In the genomic region with DNA sequence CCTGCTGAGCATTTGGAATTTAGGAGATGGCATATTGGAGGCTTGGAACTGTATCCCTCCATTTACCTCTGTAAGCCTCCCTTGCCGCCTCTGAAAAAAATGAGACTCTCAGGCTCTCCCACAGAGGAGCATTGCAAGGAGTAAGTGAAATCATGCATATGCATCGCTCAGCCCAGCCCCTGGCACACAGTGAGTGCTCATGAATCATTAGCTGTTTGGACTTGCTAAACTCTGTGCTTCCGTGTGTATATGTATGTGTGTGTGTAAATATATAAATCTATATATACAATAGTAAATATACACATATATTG, we compare ENCODE assay signal across 26 cellular contexts. TPM values are rescaled to one million over a fixed set of nuclear protein-coding genes. Genes with fewer than 3 reads are reported as not detected.
A peak's percentile ranks its signal among the peaks of the same experiment; 100 is the strongest.
DNase-seq lines count a peak whose midpoint lies in the region; ATAC-seq and TF ChIP-seq lines count a peak whose summit lies in the region.
"Had no signal": no experiment of that assay in that cellular context is flagged by ENCODE, and none has a peak within 500 bp of the region (broad histone marks: within the 10 kb centered on the region; RNA-seq: fewer than 3 reads in every experiment).

No MANE protein-coding gene starts in this region.

- H2AK5ac ChIP-seq in IMR-90 (ENCODE audit: low read depth, low read length) = no peak overlapping the region

- H3K9ac ChIP-seq in IMR-90 (ENCODE audit: low read depth, low read length) = no peak overlapping the region
- H3K9ac ChIP-seq in endodermal cell (ENCODE audit: extremely low read depth, low read length, poor library complexity, severe bottlenecking) = no peak overlapping the region
- H3K9ac ChIP-seq: BLaER1, SK-N-SH had no signal

- ATAC-seq in IMR-90 (ENCODE audit: low read depth) = peak; percentile 37; the same call in 1 of the 2 replicates
- ATAC-seq in GM19395 (IDR thresholded peaks at IDR 0.05; ENCODE audit: unreplicated experiment) = no peak
- ATAC-seq in HG02840 (IDR thresholded peaks at IDR 0.05; ENCODE audit: low FRiP score, unreplicated experiment) = no peak
- ATAC-seq in HG03469 (IDR thresholded peaks at IDR 0.05; ENCODE audit: unreplicated experiment) = no peak
- ATAC-seq: A549; CD8-positive, alpha-beta T cell; K562 had no signal

- no peak overlapping the region for H2BK5ac ChIP-seq in IMR-90 (ENCODE audit: low read depth, low read length, poor library complexity, severe bottlenecking)

- no peak overlapping the region for H3K4ac ChIP-seq in IMR-90 (ENCODE audit: low read depth, low read length)

- H2BK15ac ChIP-seq in IMR-90 (ENCODE audit: low read depth, low read length) = no peak overlapping the region

- in situ Hi-C loops in IMR-90 (cut with MboI; ENCODE audit: low sequenced_read_pairs) = no loop called here

- intact Hi-C loops in IMR-90 (cut with micrococcal nuclease) = no loop called here
- intact Hi-C loops in thyroid gland (cut with DNase I) = no loop called here

- no TSS peak for BruUV-seq in IMR-90 (replicated peaks; lab: Mats Ljungman, UMichigan)

- dilution Hi-C loops in IMR-90 (cut with HindIII; ENCODE audit: low sequenced_read_pairs, unreplicated experiment) = no loop called here

- H3K27me3 Mint-ChIP-seq in endodermal cell (ENCODE audit: insufficient read depth) = peaks cover 79% of the 10 kb centered on the region

- no peak overlapping the region for H3K14ac ChIP-seq in IMR-90 (replicated peaks; ENCODE audit: low read depth, low read length)

- H3K27ac ChIP-seq in IMR-90 (ENCODE audit: insufficient read depth, low read length) (no peak overlapping the region), endodermal cell (ENCODE audit: low read depth, low read length) (no peak overlapping the region), thyroid gland (peak overlapping the region; percentile 97 to 99 (median 99))
- H3K27ac ChIP-seq: A549, BLaER1 had no signal

- H2BK120ac ChIP-seq in IMR-90 (ENCODE audit: low read depth, low read length) = no peak overlapping the region

- TF ChIP-seq RAD21 in IMR-90 (IDR thresholded peaks at IDR 0.05; ENCODE audit: low read length) = no peak

- no peak overlapping the region for H3K56ac ChIP-seq in IMR-90 (ENCODE audit: extremely low read depth, insufficient read depth, low read length)

- H3K27ac Mint-ChIP-seq in endodermal cell = no peak overlapping the region
- H3K27ac Mint-ChIP-seq: CD8-positive, alpha-beta T cell; HFFc6 had no signal

- no peaks in the 10 kb centered on the region for H3K9me1 ChIP-seq in IMR-90 (ENCODE audit: insufficient read depth, low read length)

- no peaks in the 10 kb centered on the region for H4K20me1 ChIP-seq in IMR-90 (ENCODE audit: insufficient read depth, low read length)

- no peak overlapping the region for H3K23ac ChIP-seq in IMR-90 (ENCODE audit: low read depth, low read length)

- no peaks in the 10 kb centered on the region for H3K9me3 ChIP-seq in IMR-90 (ENCODE audit: control insufficient read depth, insufficient read depth, low read length)
- H3K9me3 ChIP-seq in endodermal cell (ENCODE audit: control insufficient read depth, low read length) = no peaks in the 10 kb centered on the region
- H3K9me3 ChIP-seq in thyroid gland = no peaks in the 10 kb centered on the region
- H3K9me3 ChIP-seq: A549, SK-N-SH had no signal

- no CpG with 5 or more reads among the region's 3 CpGs for WGBS in IMR-90 (ENCODE audit: extremely low coverage in 2 of 2, insufficient read length in 1 of 2), 2 experiments
- 14% methylated on average over 2 of the region's 3 CpGs; no CpG with 5 or more reads in 1 of the 2 experiments for WGBS in endodermal cell (ENCODE audit: insufficient coverage in 1 of 2, insufficient read length in 1 of 2), 2 experiments
- WGBS in thyroid gland, 2 donors = 22 to 36% methylated on average over 3 of the region's 3 CpGs

- peak overlapping the region; percentile 51 for H3K4me3 Mint-ChIP-seq in endodermal cell
- H3K4me3 Mint-ChIP-seq: CD8-positive, alpha-beta T cell; HFFc6 had no signal

- no peak for DNase-seq in IMR-90
- DNase-seq in endodermal cell = peak; percentile 66
- DNase-seq in kidney tubule cell (ENCODE audit: low spot score) = peak; percentile 13
- peak; percentile 54 to 55 for DNase-seq in thyroid gland
- DNase-seq: Calu3; CD8-positive, alpha-beta T cell; DMS53; EL; H7; HFFc6; MV-4-11; NCI-H1417; NCI-H187; NCI-H2107; NCI-H2227 treated with DMSO at 0.1 percent for 48 hours; NCI-H510A treated with DMSO at 0.1 percent for 48 hours; NCI-H774; SHP77 treated with DMSO at 0.1 percent for 48 hours; SK-N-SH had no signal

- H4K5ac ChIP-seq in IMR-90 (ENCODE audit: low read depth, low read length) = no peak overlapping the region

- no peak overlapping the region for H4K8ac ChIP-seq in IMR-90 (ENCODE audit: low read depth in 2 of 2, low read length in 2 of 2)

- no peak overlapping the region for H3K4me3 ChIP-seq in IMR-90 (ENCODE audit: insufficient read depth, low read depth, low read length)
- H3K4me3 ChIP-seq in endodermal cell (ENCODE audit: low read length) = no peak overlapping the region
- H3K4me3 ChIP-seq in thyroid gland (replicated peaks in 1 of 3) = no peak overlapping the region
- H3K4me3 ChIP-seq: A549, K562 had no signal

- POLR2A ChIA-PET in IMR-90 (lab: Charles Lee; ENCODE audit: unreplicated experiment) = no interaction called here

- H3K27me3 ChIP-seq in IMR-90 (ENCODE audit: control insufficient read depth, insufficient read depth, low read length) (peaks cover 9% of the 10 kb centered on the region), endodermal cell (ENCODE audit: control insufficient read depth, insufficient read depth, low read length, poor library complexity, severe bottlenecking) (peaks cover 81% of the 10 kb centered on the region), thyroid gland (no peaks in the 10 kb centered on the region)

- H3K9me3 Mint-ChIP-seq in endodermal cell = no peaks in the 10 kb centered on the region
- H3K9me3 Mint-ChIP-seq: CD8-positive, alpha-beta T cell; HFFc6 had no signal

- peaks cover 66% of the 10 kb centered on the region for H3K4me1 Mint-ChIP-seq in endodermal cell

- no peak overlapping the region for H2BK20ac ChIP-seq in IMR-90 (ENCODE audit: low read depth, low read length)

- no peak for TF ChIP-seq CTCF in IMR-90 (conservative IDR thresholded peaks at IDR 0.05; ENCODE audit: low read depth, low read length)
- no peak for TF ChIP-seq CTCF in endodermal cell (conservative IDR thresholded peaks at IDR 0.05)
- TF ChIP-seq CTCF in thyroid gland (IDR thresholded peaks at IDR 0.05) = no peak

- H2AFZ ChIP-seq in IMR-90 (replicated peaks; ENCODE audit: low read length, poor library complexity) = no peak overlapping the region

- no peak overlapping the region for H3K18ac ChIP-seq in IMR-90 (ENCODE audit: low read depth, low read length)

- TF ChIP-seq POLR2A in IMR-90 (IDR thresholded peaks at IDR 0.05; ENCODE audit: low read depth, low read length) = no peak
- peak in 1 of 2 donors; percentile 41 for TF ChIP-seq POLR2A in thyroid gland (IDR thresholded peaks at IDR 0.05)

- H3K36me3 ChIP-seq in IMR-90 (ENCODE audit: control insufficient read depth, insufficient read depth, low read length) (no peaks in the 10 kb centered on the region), endodermal cell (ENCODE audit: control insufficient read depth, insufficient read depth, low read length) (no peaks in the 10 kb centered on the region), thyroid gland (no peaks in the 10 kb centered on the region)
- H3K36me3 ChIP-seq: BLaER1 had no signal

- peaks cover 12% of the 10 kb centered on the region for H3K4me1 ChIP-seq in IMR-90 (ENCODE audit: control insufficient read depth, insufficient read depth, low read length)
- H3K4me1 ChIP-seq in endodermal cell (ENCODE audit: control insufficient read depth, insufficient read depth, low read length) = peaks cover 14% of the 10 kb centered on the region
- peaks cover 36 to 52% of the 10 kb centered on the region in 2 donors for H3K4me1 ChIP-seq in thyroid gland

- no peaks in the 10 kb centered on the region for H3K36me3 Mint-ChIP-seq in endodermal cell (ENCODE audit: low read depth)
- H3K36me3 Mint-ChIP-seq: CD8-positive, alpha-beta T cell had no signal

- H2AK9ac ChIP-seq in IMR-90 (replicated peaks; ENCODE audit: low read depth, low read length, poor library complexity) = no peak overlapping the region

- H3K79me1 ChIP-seq in IMR-90 (ENCODE audit: low read depth in 1 of 2, low read length in 2 of 2) = no peaks in the 10 kb centered on the region

- no peak overlapping the region for H4K91ac ChIP-seq in IMR-90 (ENCODE audit: insufficient read depth, low read depth, low read length)

- CTCF ChIA-PET in IMR-90 (lab: Yijun Ruan, JAX) = no interaction called here

- no peak overlapping the region for H3K4me2 ChIP-seq in IMR-90 (ENCODE audit: low read depth, low read length)
- H3K4me2 ChIP-seq: A549, SK-N-SH had no signal

TF ChIP-seq in IMR-90, 13 proteins besides CTCF, POLR2A, EP300 and RAD21 (continues in another document):
- TF ChIP-seq FOS (IDR thresholded peaks at IDR 0.05; ENCODE audit: low read depth, low read length) = no peak
- no peak for TF ChIP-seq MAZ (IDR thresholded peaks at IDR 0.05; ENCODE audit: borderline replicate concordance, low read depth, low read length)
- TF ChIP-seq BHLHE40 (IDR thresholded peaks at IDR 0.05; ENCODE audit: low read depth, low read length) = no peak
- TF ChIP-seq, protein P1, sequence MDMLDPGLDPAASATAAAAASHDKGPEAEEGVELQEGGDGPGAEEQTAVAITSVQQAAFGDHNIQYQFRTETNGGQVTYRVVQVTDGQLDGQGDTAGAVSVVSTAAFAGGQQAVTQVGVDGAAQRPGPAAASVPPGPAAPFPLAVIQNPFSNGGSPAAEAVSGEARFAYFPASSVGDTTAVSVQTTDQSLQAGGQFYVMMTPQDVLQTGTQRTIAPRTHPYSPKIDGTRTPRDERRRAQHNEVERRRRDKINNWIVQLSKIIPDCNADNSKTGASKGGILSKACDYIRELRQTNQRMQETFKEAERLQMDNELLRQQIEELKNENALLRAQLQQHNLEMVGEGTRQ (IDR thresholded peaks at IDR 0.05; ENCODE audit: low read depth, low read length) = no peak
- TF ChIP-seq NFE2L2 (IDR thresholded peaks at IDR 0.05; ENCODE audit: low read depth, low read length) = no peak

RNA-seq across cellular contexts. Expression of a gene that starts 17.1 kb away (rescaled TPM):
- total RNA-seq in IMR-90 (2012; rRNA removed) (15.8 and 18.6 TPM in 2 replicates), endodermal cell (10 to 100 TPM; 80.8 to 88.1 TPM), thyroid gland (100 to 1,000 TPM; 104 to 258 (median 192) TPM)
- polyA plus RNA-seq in IMR-90 (2012; rRNA removed) = 40.5 and 44.9 TPM in 2 replicates
- polyA plus RNA-seq in IMR-90 (2012; cell fraction: cytosol; rRNA removed) = 13.1 and 30.1 TPM in 2 replicates
- polyA plus RNA-seq in IMR-90 (2012; cell fraction: nucleus; rRNA removed; ENCODE audit: low replicate concordance) = 165 and 239 TPM in 2 replicates
- 5.5 TPM for polyA plus RNA-seq in endodermal cell (2013, experiment 1 of 2)
- polyA plus RNA-seq in endodermal cell (2013, experiment 2 of 2) = 5.9 TPM
- total RNA-seq: CD8-positive, alpha-beta T cell; OCI-LY7 had no signal

Comparison
In these comparisons a context has a peak if more than half of its experiments do, and no peak if none do; other contexts are left out.
1. H3K27ac ChIP-seq: peak in thyroid gland (3 of 3); none in IMR-90 (single experiment) and endodermal cell (single experiment).